ENCODE assay signal across 1 cellular context in genomic region chr19:19171821-19172532, GRCh38.
TF ChIP-seq lines count a peak whose summit lies in the region.

No MANE protein-coding gene starts in this region.

TF ChIP-seq in K562, 482 proteins besides CTCF, POLR2A, EP300 and RAD21 (continued from another document and continues in another):
- no peak for TF ChIP-seq SMARCB1 (IDR thresholded peaks at IDR 0.05; ENCODE audit: insufficient read length, low read depth)
- TF ChIP-seq STAG1 (CRISPR knock-in tag; IDR thresholded peaks at IDR 0.05; ENCODE audit: borderline replicate concordance), result no peak
- TF ChIP-seq RFX7 (CRISPR knock-in tag; IDR thresholded peaks at IDR 0.05), result no peak
- TF ChIP-seq TSHZ1 (CRISPR knock-in tag; IDR thresholded peaks at IDR 0.05), result no peak
- no peak for TF ChIP-seq REST (CRISPR knock-in tag; IDR thresholded peaks at IDR 0.05; ENCODE audit: low read depth)
- no peak for TF ChIP-seq MNT (conservative IDR thresholded peaks at IDR 0.05)
- TF ChIP-seq CTBP1 (IDR thresholded peaks at IDR 0.05; ENCODE audit: borderline replicate concordance), result no peak
- TF ChIP-seq ZNF277 (CRISPR knock-in tag; IDR thresholded peaks at IDR 0.05; ENCODE audit: borderline replicate concordance), result no peak
- TF ChIP-seq KHSRP (IDR thresholded peaks at IDR 0.05), result no peak
- TF ChIP-seq POU5F1 (IDR thresholded peaks at IDR 0.05; ENCODE audit: borderline replicate concordance, low read depth, low read length, partially characterized antibody), result no peak
- TF ChIP-seq DPF2 (IDR thresholded peaks at IDR 0.05), result peak; percentile 34; the same call in 1 of the 2 replicates
- TF ChIP-seq GMEB1 (CRISPR knock-in tag; IDR thresholded peaks at IDR 0.05), result no peak
- TF ChIP-seq FOXM1 (IDR thresholded peaks at IDR 0.05; ENCODE audit: low read depth), result 0 out of 2 replicates have a peak, but pooled peaks have one; percentile 24
- TF ChIP-seq FOXM1 (CRISPR knock-in tag; IDR thresholded peaks at IDR 0.05; ENCODE audit: low read depth), result no peak
- peak; percentile 69; the same call in 1 of the 2 replicates for TF ChIP-seq ATF7 (IDR thresholded peaks at IDR 0.05)
- TF ChIP-seq PHTF2 (CRISPR knock-in tag; IDR thresholded peaks at IDR 0.05), result no peak
- no peak for TF ChIP-seq WHSC1 (IDR thresholded peaks at IDR 0.05; ENCODE audit: low read length)
- TF ChIP-seq NFE2L1 (tag; IDR thresholded peaks at IDR 0.05; ENCODE audit: borderline replicate concordance, low read depth), result no peak
- TF ChIP-seq ZNF280B (CRISPR knock-in tag; IDR thresholded peaks at IDR 0.05), result no peak
- no peak for TF ChIP-seq E2F4 (CRISPR knock-in tag; IDR thresholded peaks at IDR 0.05; ENCODE audit: low read depth)
- TF ChIP-seq POLR2AphosphoS5 (IDR thresholded peaks at IDR 0.05; ENCODE audit: control insufficient read depth, insufficient read depth, low read depth, low read length), result no peak
- TF ChIP-seq ZFX (CRISPR knock-in tag; IDR thresholded peaks at IDR 0.05), result no peak
- no peak for TF ChIP-seq PTTG1 (tag; IDR thresholded peaks at IDR 0.05; ENCODE audit: low read depth)
- TF ChIP-seq KAT2B (IDR thresholded peaks at IDR 0.05; ENCODE audit: low read depth, low read length), result no peak
- no peak for TF ChIP-seq YBX1 (IDR thresholded peaks at IDR 0.05)
- TF ChIP-seq THAP7 (CRISPR knock-in tag; IDR thresholded peaks at IDR 0.05), result no peak
- TF ChIP-seq ZFP91 (CRISPR knock-in tag; IDR thresholded peaks at IDR 0.05), result no peak
- no peak for TF ChIP-seq ZNF143 (CRISPR knock-in tag; IDR thresholded peaks at IDR 0.05)
- no peak for TF ChIP-seq ZNF780A (CRISPR knock-in tag; IDR thresholded peaks at IDR 0.05)
- no peak for TF ChIP-seq PREB (CRISPR knock-in tag; IDR thresholded peaks at IDR 0.05)
- no peak for TF ChIP-seq ZNF121 (CRISPR knock-in tag; conservative IDR thresholded peaks at IDR 0.05)
- TF ChIP-seq CSDE1 (IDR thresholded peaks at IDR 0.05), result no peak
- TF ChIP-seq CREB3 (tag; conservative IDR thresholded peaks at IDR 0.05; ENCODE audit: low read depth), result no peak
- TF ChIP-seq ZNF584 (CRISPR knock-in tag; IDR thresholded peaks at IDR 0.05; ENCODE audit: low read depth), result no peak
- TF ChIP-seq ELF4 (CRISPR knock-in tag; IDR thresholded peaks at IDR 0.05), result no peak
- TF ChIP-seq ATF3 (IDR thresholded peaks at IDR 0.05), result peak; percentile 94
- no peak for TF ChIP-seq ATF3 (CRISPR knock-in tag; conservative IDR thresholded peaks at IDR 0.05)
- 0 out of 2 replicates have a peak, but pooled peaks have one; percentile 4 for TF ChIP-seq NFIC (IDR thresholded peaks at IDR 0.05)
- no peak for TF ChIP-seq IRF9 (tag; IDR thresholded peaks at IDR 0.05)
- TF ChIP-seq ZNF766 (CRISPR knock-in tag; conservative IDR thresholded peaks at IDR 0.05), result no peak
